In the genomic region with DNA sequence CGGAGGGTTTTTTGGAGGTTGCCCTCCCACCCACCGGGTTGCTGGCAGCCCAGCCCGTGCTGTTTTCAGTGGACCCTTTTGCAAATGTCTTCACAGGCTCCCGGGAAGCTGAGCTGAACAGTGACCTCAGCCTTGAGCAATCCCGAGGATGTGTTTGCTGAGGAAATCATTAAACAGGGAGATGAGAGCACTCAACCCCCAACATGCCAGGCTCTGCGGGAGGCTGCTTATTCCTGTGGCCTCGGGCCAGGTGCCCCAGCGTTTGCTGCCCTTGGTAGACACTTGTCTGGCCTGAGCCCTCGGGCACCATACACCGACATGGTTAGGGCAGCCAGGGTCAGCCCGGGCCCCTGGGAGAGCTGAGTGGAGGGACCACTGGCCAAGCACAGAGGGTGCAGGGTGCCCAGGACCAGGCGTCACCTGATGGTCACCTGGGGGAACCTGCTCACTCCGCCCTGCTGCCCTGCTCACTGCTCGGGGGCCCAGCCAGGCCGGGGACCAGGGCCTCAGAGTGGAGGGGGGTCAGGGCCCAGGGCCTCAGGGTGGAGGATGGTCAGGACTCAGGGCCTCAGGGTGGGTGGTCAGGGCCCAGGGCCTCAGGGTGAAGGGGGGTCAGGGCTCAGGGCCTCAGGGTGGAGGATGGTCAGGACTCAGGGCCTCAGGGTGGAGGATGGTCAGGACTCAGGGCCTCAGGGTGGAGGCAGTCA, we compare ENCODE assay signal across 10 cellular contexts. TPM values are rescaled to one million over a fixed set of nuclear protein-coding genes. Genes with fewer than 3 reads are reported as not detected.
DNase-seq lines count a peak whose midpoint lies in the region; ATAC-seq and TF ChIP-seq lines count a peak whose summit lies in the region.
"Had no signal": no experiment of that assay in that cellular context is flagged by ENCODE, and none has a peak within 500 bp of the region (broad histone marks: within the 10 kb centered on the region; RNA-seq: fewer than 3 reads in every experiment).

No MANE protein-coding gene starts in this region.

- POLR2A ChIA-PET in BJ (lab: Charles Lee), result no interaction called here

- H3K27ac ChIP-seq in duodenal mucosa (ENCODE audit: low read depth, low read length), result peak overlapping the region; percentile 32

- no peak overlapping the region for H3K4me3 ChIP-seq in BJ (ENCODE audit: low read depth, low read length)
- H3K4me3 ChIP-seq in duodenal mucosa (ENCODE audit: low read depth in 1 of 2, low read length in 2 of 2), result no peak overlapping the region
- no peak overlapping the region for H3K4me3 ChIP-seq in mucosa of descending colon
- H3K4me3 ChIP-seq: GM12878 had no signal

- H3K36me3 ChIP-seq in BJ (ENCODE audit: control insufficient read depth, insufficient read depth, low read length), result no peaks in the 10 kb centered on the region
- H3K36me3 ChIP-seq in duodenal mucosa (ENCODE audit: control insufficient read depth in 1 of 2, insufficient read depth in 2 of 2, low read length in 2 of 2), result no peaks in the 10 kb centered on the region
- no peaks in the 10 kb centered on the region for H3K36me3 ChIP-seq in mucosa of descending colon (ENCODE audit: low read depth)

- DNase-seq in BJ (ENCODE audit: low read depth), result peak; percentile 46
- peak; percentile 65 for DNase-seq in LHCN-M2 (ENCODE audit: low read depth)
- DNase-seq in mucosa of descending colon, result peak in 2 of 3 donors; percentile 39 to 53
- no peak for DNase-seq in activated CD4-positive, alpha-beta T cell treated with anti-CD3 and anti-CD28 coated beads for 48 hours
- no peak for DNase-seq in GDM1 (lab: John Stamatoyannopoulos, UW)
- no peak for DNase-seq in stimulated activated naive B cell treated with anti-CD40 and anti-IgM and Interleukin-4, amounts not matched to agents 10 μg/mL and 1 μg/mL and 100 μg/mL, for 72 hours

- CTCF ChIA-PET in BJ (lab: Yijun Ruan, JAX), result interaction anchor here (0.7 to 1.1 kb wide), 2 partner anchors 11 to 14 kb away, joined by 3 read pairs; no protein-coding TSS in a partner anchor

- H3K27ac Mint-ChIP-seq in stimulated activated naive B cell treated with anti-CD40 and anti-IgM and Interleukin-4, amounts not matched to agents 10 μg/mL and 1 μg/mL and 100 μg/mL, for 72 hours, result no peak overlapping the region
- H3K27ac Mint-ChIP-seq: naive thymus-derived CD8-positive, alpha-beta T cell had no signal

- H3K36me3 Mint-ChIP-seq in stimulated activated naive B cell treated with anti-CD40 and anti-IgM and Interleukin-4, amounts not matched to agents 10 μg/mL and 1 μg/mL and 100 μg/mL, for 72 hours, result no peaks in the 10 kb centered on the region
- H3K36me3 Mint-ChIP-seq: naive thymus-derived CD8-positive, alpha-beta T cell had no signal

- H3K9ac ChIP-seq in duodenal mucosa (ENCODE audit: low read depth in 1 of 2, low read length in 2 of 2), result no peak overlapping the region

- H3K27me3 ChIP-seq in BJ (ENCODE audit: control insufficient read depth, insufficient read depth, low read length) (no peaks in the 10 kb centered on the region), duodenal mucosa (ENCODE audit: control insufficient read depth in 1 of 2, insufficient read depth in 2 of 2, low read length in 2 of 2) (no peaks in the 10 kb centered on the region)

- ATAC-seq in mucosa of descending colon (peak; percentile 44), HG02642 (IDR thresholded peaks at IDR 0.05; ENCODE audit: poor library complexity, unreplicated experiment) (no peak)
- ATAC-seq in stimulated activated naive B cell treated with anti-CD40 and anti-IgM and Interleukin-4, amounts not matched to agents 10 μg/mL and 1 μg/mL and 100 μg/mL, for 72 hours (replicated peaks), result no peak
- ATAC-seq: GM12878; naive thymus-derived CD8-positive, alpha-beta T cell had no signal

- intact Hi-C loops in mucosa of descending colon (cut with DNase I, micrococcal nuclease), result no loop called here

- H3K9me3 ChIP-seq in duodenal mucosa (ENCODE audit: control insufficient read depth in 1 of 2, low read length in 2 of 2), result no peaks in the 10 kb centered on the region
- no peaks in the 10 kb centered on the region for H3K9me3 ChIP-seq in mucosa of descending colon

- no peak for TF ChIP-seq CTCF in BJ (IDR thresholded peaks at IDR 0.05; ENCODE audit: insufficient read depth, low read depth, low read length)
- TF ChIP-seq CTCF in mucosa of descending colon (IDR thresholded peaks at IDR 0.05), result no peak

- no peaks in the 10 kb centered on the region for H3K9me3 Mint-ChIP-seq in stimulated activated naive B cell treated with anti-CD40 and anti-IgM and Interleukin-4, amounts not matched to agents 10 μg/mL and 1 μg/mL and 100 μg/mL, for 72 hours
- H3K9me3 Mint-ChIP-seq: naive thymus-derived CD8-positive, alpha-beta T cell had no signal

- H3K4me1 ChIP-seq in duodenal mucosa (ENCODE audit: control insufficient read depth in 1 of 2, insufficient read depth in 2 of 2, low read length in 2 of 2) (peaks cover 11 to 15% of the 10 kb centered on the region in 2 donors), mucosa of descending colon (ENCODE audit: low read depth) (peaks cover 10% of the 10 kb centered on the region)

- H3K27me3 Mint-ChIP-seq in stimulated activated naive B cell treated with anti-CD40 and anti-IgM and Interleukin-4, amounts not matched to agents 10 μg/mL and 1 μg/mL and 100 μg/mL, for 72 hours, result peaks cover 18 to 23% of the 10 kb centered on the region in 2 donors
- H3K27me3 Mint-ChIP-seq: naive thymus-derived CD8-positive, alpha-beta T cell had no signal

- no peak overlapping the region for H3K4me3 Mint-ChIP-seq in stimulated activated naive B cell treated with anti-CD40 and anti-IgM and Interleukin-4, amounts not matched to agents 10 μg/mL and 1 μg/mL and 100 μg/mL, for 72 hours
- H3K4me3 Mint-ChIP-seq: naive thymus-derived CD8-positive, alpha-beta T cell had no signal

- H3K4me1 Mint-ChIP-seq in stimulated activated naive B cell treated with anti-CD40 and anti-IgM and Interleukin-4, amounts not matched to agents 10 μg/mL and 1 μg/mL and 100 μg/mL, for 72 hours, result peaks cover 9 to 10% of the 10 kb centered on the region in 2 donors

RNA-seq across cellular contexts. Expression of gene POFUT2, which starts 42.5 kb away (rescaled TPM):
- 27.0 and 38.5 TPM in 2 replicates for polyA plus RNA-seq in BJ (2011; rRNA removed)
- 16.1 and 17.6 TPM in 2 replicates for polyA minus RNA-seq in BJ (2011; rRNA and poly(A)+ RNA removed)
- total RNA-seq in LHCN-M2 (2014; rRNA removed) (25.5 and 31.3 TPM in 2 replicates), mucosa of descending colon (10 to 100 TPM; 26.4 to 38.0 (median 29.8) TPM)
- 37.5 TPM for polyA plus RNA-seq in LHCN-M2 (2012)

Comparison
In these comparisons a context has a peak if more than half of its experiments do, and no peak if none do; other contexts are left out.
1. DNase-seq: peak in BJ (single experiment), LHCN-M2 (single experiment) and mucosa of descending colon (2 of 3); none in activated CD4-positive, alpha-beta T cell treated with anti-CD3 and anti-CD28 coated beads for 48 hours (single experiment), GDM1 (single experiment) and stimulated activated naive B cell treated with anti-CD40 and anti-IgM and Interleukin-4, amounts not matched to agents 10 μg/mL and 1 μg/mL and 100 μg/mL, for 72 hours (single experiment).